Comparison of ENCODE assay signal across 8 cellular contexts in the genomic region with DNA sequence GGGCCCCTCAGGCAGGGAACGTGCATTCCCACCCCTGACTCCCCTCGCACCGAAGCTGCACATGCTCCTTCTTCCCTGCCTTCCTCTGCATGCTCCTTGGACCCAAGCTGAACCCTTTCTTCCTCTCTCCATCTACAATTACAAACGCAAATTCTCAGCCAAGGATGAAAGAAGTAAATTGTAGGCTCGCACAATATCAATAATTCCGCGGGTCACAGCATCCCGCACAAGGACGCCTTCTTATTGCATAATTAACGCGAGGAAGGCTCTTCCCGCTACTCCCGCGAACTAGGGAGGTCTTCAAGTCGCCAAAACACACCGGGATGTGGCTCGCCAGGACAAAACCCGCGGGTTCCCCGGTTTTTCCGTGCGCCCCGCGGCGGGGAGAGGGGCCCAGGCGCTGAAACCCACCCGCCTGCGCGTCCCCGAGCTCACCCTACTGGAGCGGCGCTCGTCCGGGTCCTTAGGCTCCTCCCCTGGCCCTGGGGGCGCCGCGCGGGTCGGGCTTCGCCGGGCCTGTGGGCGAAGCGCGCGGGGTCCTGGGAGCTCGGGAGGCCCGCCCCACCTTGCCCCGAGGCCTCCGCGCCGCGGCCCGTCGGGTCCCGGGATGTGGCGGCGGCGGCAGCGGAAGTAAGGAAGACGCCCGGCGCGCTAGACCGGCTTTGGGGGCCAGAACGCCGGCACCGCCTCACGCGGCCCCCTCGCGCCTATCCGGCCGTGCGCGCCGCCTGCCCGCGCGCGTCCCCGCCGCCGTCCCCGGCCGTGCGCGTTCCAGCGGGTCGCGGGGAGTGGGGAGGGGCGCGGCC. TPM values are rescaled to one million over a fixed set of nuclear protein-coding genes. Genes with fewer than 3 reads are reported as not detected.
DNase-seq lines count a peak whose midpoint lies in the region; ATAC-seq lines count a peak whose summit lies in the region.

A gene with protein sequence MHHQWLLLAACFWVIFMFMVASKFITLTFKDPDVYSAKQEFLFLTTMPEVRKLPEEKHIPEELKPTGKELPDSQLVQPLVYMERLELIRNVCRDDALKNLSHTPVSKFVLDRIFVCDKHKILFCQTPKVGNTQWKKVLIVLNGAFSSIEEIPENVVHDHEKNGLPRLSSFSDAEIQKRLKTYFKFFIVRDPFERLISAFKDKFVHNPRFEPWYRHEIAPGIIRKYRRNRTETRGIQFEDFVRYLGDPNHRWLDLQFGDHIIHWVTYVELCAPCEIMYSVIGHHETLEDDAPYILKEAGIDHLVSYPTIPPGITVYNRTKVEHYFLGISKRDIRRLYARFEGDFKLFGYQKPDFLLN (minus strand): TSS at position 730 of the 806 bp plus-strand sequence. CDS start 10,993 bp downstream, outside the sequence.

- H3K36me3 Mint-ChIP-seq in T-cell = peaks cover 3% of the 10 kb centered on the region

- H3K4me1 ChIP-seq in right cardiac atrium (ENCODE audit: control insufficient read depth, insufficient read depth, low read length) = peaks cover 3% of the 10 kb centered on the region

- peak within 1 kb of the TSS; percentile 84 for H3K4me3 ChIP-seq in right cardiac atrium (ENCODE audit: low read length)

- H3K27me3 ChIP-seq in right cardiac atrium (ENCODE audit: control insufficient read depth, insufficient read depth) = no peaks in the 10 kb centered on the region

- peaks cover 0 to 5% of the 10 kb centered on the region in 2 donors for H3K27me3 Mint-ChIP-seq in T-cell

- H3K27ac ChIP-seq in angular gyrus (ENCODE audit: low read depth, low read length) (peak within 1 kb of the TSS; percentile 68), right cardiac atrium (ENCODE audit: low read length) (peak within 1 kb of the TSS; percentile 51)

- CTCF ChIA-PET in T-cell (lab: Charles Lee) = interaction anchor here in 1 of 2 donors (1.0 kb wide), 1 partner anchor 11 kb away, joined by 3 read pairs; no protein-coding TSS in a partner anchor

- WGBS in right cardiac atrium = under 1% methylated on average over 92 of the region's 92 CpGs

- H3K4me3 Mint-ChIP-seq in T-cell = peak within 1 kb of the TSS; percentile 81 to 90 (median 88)

- H3K27ac Mint-ChIP-seq in T-cell = peak within 1 kb of the TSS in 1 of 2 donors; percentile 68

- ATAC-seq in GM21576 (IDR thresholded peaks at IDR 0.05; ENCODE audit: unreplicated experiment) = peak; percentile 86
- ATAC-seq in T-cell (replicated peaks in 1 of 4) = peak; percentile 86 to 94 (median 90)
- peak; percentile 96 for ATAC-seq in right cardiac atrium

- H3K9me3 Mint-ChIP-seq in T-cell = no peaks in the 10 kb centered on the region

- peaks cover 15 to 22% (median 22%) of the 10 kb centered on the region in 3 donors for H3K4me1 Mint-ChIP-seq in T-cell

- DNase-seq in Daoy (ENCODE audit: low read depth) = peak; percentile 72
- DNase-seq in KG1 (lab: John Stamatoyannopoulos, UW) = peak; percentile 60
- peak in 32 of 34 experiments; percentile 5 to 55 (median 33) for DNase-seq in T-cell
- peak; percentile 63 to 88 (median 87) for DNase-seq in right cardiac atrium
- peak; percentile 11 for DNase-seq in renal cortical epithelial cell (ENCODE audit: low read depth)
- DNase-seq in GF-D8 (lab: John Stamatoyannopoulos, UW) = no peak

- POLR2A ChIA-PET in T-cell (lab: Charles Lee) = no interaction called here

- intact Hi-C loops in right cardiac atrium (cut with DNase I) = loop anchor here in 1 of 4 donors (10.0 kb wide), 1 partner anchor 148 kb away; a partner anchor contains a TSS

- H3K9me3 ChIP-seq in right cardiac atrium (ENCODE audit: control insufficient read depth, low read length) = no peaks in the 10 kb centered on the region

RNA-seq across cellular contexts. Expression of the gene that starts here (rescaled TPM):
- total RNA-seq in Daoy (2014; rRNA removed; shearing (Covaris generic)) = 9.4 and 13.6 TPM in 2 replicates
- total RNA-seq in T-cell = 1 to 10 TPM; 3.4 to 5.8 (median 4.1) TPM
- 10 to 100 TPM; 12.3 to 25.7 (median 23.0) TPM for total RNA-seq in right cardiac atrium
- 15.6 TPM for polyA plus RNA-seq in right cardiac atrium
- total RNA-seq in renal cortical epithelial cell = 11.3 and 18.2 TPM in 2 replicates
